Comparison of ENCODE assay signal across 25 cellular contexts in genomic region chr6:70524721-70525286, GRCh38. TPM values are rescaled to one million over a fixed set of nuclear protein-coding genes. Genes with fewer than 3 reads are reported as not detected.
DNase-seq lines count a peak whose midpoint lies in the region; ATAC-seq, FAIRE-seq and TF ChIP-seq lines count a peak whose summit lies in the region.
"Had no signal": no experiment of that assay in that cellular context is flagged by ENCODE, and none has a peak within 500 bp of the region (broad histone marks: within the 10 kb centered on the region; RNA-seq: fewer than 3 reads in every experiment).

No MANE protein-coding gene starts in this region.

- no peak overlapping the region for H4K91ac ChIP-seq in H1 (replicated peaks; ENCODE audit: insufficient read length, low read length)

- intact Hi-C loops in Calu3 (cut with micrococcal nuclease; ENCODE audit: unreplicated experiment): no loop called here

- no peak overlapping the region for H2AK5ac ChIP-seq in H1 (ENCODE audit: low read depth, low read length)

- no peaks in the 10 kb centered on the region for H3F3A ChIP-seq in MM.1S (ENCODE audit: insufficient read depth, low read length)

- H3K36me3 Mint-ChIP-seq in Calu3 (ENCODE audit: insufficient read depth, unreplicated experiment): peaks cover 62% of the 10 kb centered on the region
- peaks cover 2% of the 10 kb centered on the region for H3K36me3 Mint-ChIP-seq in activated naive CD8-positive, alpha-beta T cell treated with anti-CD3 and anti-CD28 coated beads, Interleukin-2, amount 50 U/mL, for 24 hours (ENCODE audit: low read depth)

- H2BK15ac ChIP-seq in H1 (ENCODE audit: low read length): no peak overlapping the region

- DNase-seq in Calu3 (no peak), H1 (ENCODE audit: low read depth in 1 of 2, low spot score in 2 of 2) (no peak), MM.1S (no peak)
- DNase-seq in activated naive CD8-positive, alpha-beta T cell treated with anti-CD3 and anti-CD28 coated beads, Interleukin-2, amount 50 U/mL, for 24 hours: no peak
- DNase-seq: BE2C, DMS 273 treated with DMSO at 0.1 percent for 48 hours, DMS79 treated with DMSO at 0.1 percent for 48 hours, HFFc6, KBM-7, NCI-H1092 treated with DMSO at 0.1 percent for 48 hours, NCI-H1436 treated with DMSO at 0.1 percent for 48 hours, NCI-H2029, NCI-H2227 treated with DMSO at 0.1 percent for 48 hours, NCI-H510A treated with DMSO at 0.1 percent for 48 hours, NCI-H748 treated with DMSO at 0.1 percent for 48 hours, PC-9, SIG-M5, SK-N-SH had no signal

- H4K20me1 ChIP-seq in H1 (replicated peaks in 1 of 2; ENCODE audit: control insufficient read depth in 1 of 2, insufficient read depth in 2 of 2, low read length in 2 of 2) (no peaks in the 10 kb centered on the region), MM.1S (ENCODE audit: insufficient read depth, low read length) (no peaks in the 10 kb centered on the region)

- H3K27ac ChIP-seq in H1 (ENCODE audit: low read depth, low read length) (no peak overlapping the region), liver (ENCODE audit: low read depth in 1 of 2, low read length in 2 of 2) (no peak overlapping the region), MM.1S (ENCODE audit: low read length) (no peak overlapping the region)
- H3K27ac ChIP-seq: PC-9, RWPE1 had no signal

- H3K4me2 ChIP-seq in H1 (ENCODE audit: insufficient read depth in 1 of 2, low read depth in 2 of 2, low read length in 2 of 2) (no peak overlapping the region), MM.1S (ENCODE audit: low read depth, low read length) (no peak overlapping the region)
- H3K4me2 ChIP-seq: PC-9, SK-N-SH had no signal

- BruUV-seq in Calu3 (replicated peaks; lab: Mats Ljungman, UMichigan): TSS peak; percentile 7

- POLR2A ChIA-PET in H1 (lab: Charles Lee; ENCODE audit: partially characterized antibody): interaction anchor here (0.6 kb wide), 1 partner anchor 143 kb away, joined by 3 read pairs; no protein-coding TSS in a partner anchor

- H3K23ac ChIP-seq in H1 (ENCODE audit: insufficient read length): no peak overlapping the region

- no peaks in the 10 kb centered on the region for H3K79me1 ChIP-seq in H1 (ENCODE audit: low read depth, low read length)

- H3K56ac ChIP-seq in H1 (replicated peaks; ENCODE audit: insufficient read length, low read depth, low read length): no peak overlapping the region

- H3K9me2 ChIP-seq in MM.1S (replicated peaks; ENCODE audit: insufficient read depth, low read length): no peaks in the 10 kb centered on the region
- H3K9me2 ChIP-seq: SK-N-SH had no signal

- no peaks in the 10 kb centered on the region for H3K23me2 ChIP-seq in H1 (ENCODE audit: low read depth, low read length)

- H3K4me3 ChIP-seq in H1 (ENCODE audit: extremely low read depth in 1 of 4, insufficient read depth in 2 of 4, low read depth in 3 of 4, low read length in 4 of 4) (no peak overlapping the region), liver (ENCODE audit: low read depth in 1 of 3, low read length in 3 of 3) (no peak overlapping the region), MM.1S (ENCODE audit: low read length) (no peak overlapping the region)
- H3K4me3 ChIP-seq: PC-9 had no signal

- H4K8ac ChIP-seq in H1 (ENCODE audit: extremely low read depth, insufficient read depth, low read length): no peak overlapping the region

- no peak overlapping the region for H2BK5ac ChIP-seq in H1 (ENCODE audit: low read depth, low read length)

- H3K9ac ChIP-seq in H1 (replicated peaks in 1 of 4; ENCODE audit: extremely low read depth in 1 of 4, low read depth in 3 of 4, low read length in 3 of 4) (no peak overlapping the region), liver (ENCODE audit: low read depth in 1 of 2, low read length in 2 of 2) (no peak overlapping the region), MM.1S (ENCODE audit: low read length) (no peak overlapping the region)
- H3K9ac ChIP-seq: SK-N-SH had no signal

- H3K4me3 Mint-ChIP-seq in Calu3 (ENCODE audit: low read depth, unreplicated experiment): no peak overlapping the region
- H3K4me3 Mint-ChIP-seq in activated naive CD8-positive, alpha-beta T cell treated with anti-CD3 and anti-CD28 coated beads, Interleukin-2, amount 50 U/mL, for 24 hours: no peak overlapping the region
- H3K4me3 Mint-ChIP-seq: HFFc6 had no signal

- H3K36me3 ChIP-seq in H1 (ENCODE audit: control insufficient read depth in 2 of 4, insufficient read depth in 4 of 4, low read length in 3 of 4) (peaks cover 0 to 15% (median 2%) of the 10 kb centered on the region in 4 experiments; a peak in 4 of 8 replicates), liver (ENCODE audit: control insufficient read depth in 4 of 4, insufficient read depth in 3 of 4, low read depth in 1 of 4, low read length in 3 of 4) (no peaks in the 10 kb centered on the region), MM.1S (replicated peaks; ENCODE audit: insufficient read depth, low read length) (no peaks in the 10 kb centered on the region)
- H3K36me3 ChIP-seq: BE2C had no signal

- H3K4me1 ChIP-seq in H1 (replicated peaks in 1 of 4; ENCODE audit: control insufficient read depth in 3 of 4, insufficient read depth in 4 of 4, low read length in 3 of 4): no peaks in the 10 kb centered on the region
- H3K4me1 ChIP-seq in liver (ENCODE audit: control insufficient read depth in 4 of 4, insufficient read depth in 4 of 4, low read length in 3 of 4): peaks cover 0 to 10% (median 3%) of the 10 kb centered on the region in 4 donors
- peaks cover 6% of the 10 kb centered on the region; the same call in 1 of the 2 replicates for H3K4me1 ChIP-seq in MM.1S (ENCODE audit: low read length)
- H3K4me1 ChIP-seq: BE2C had no signal

- no peak for TF ChIP-seq EP300 in Ishikawa (IDR thresholded peaks at IDR 0.05; ENCODE audit: borderline replicate concordance)
- TF ChIP-seq EP300 in H1 (IDR thresholded peaks at IDR 0.05; ENCODE audit: borderline replicate concordance in 1 of 2, low read depth in 2 of 2, low read length in 2 of 2): no peak

- no peaks in the 10 kb centered on the region for H3K4me1 Mint-ChIP-seq in Calu3 (ENCODE audit: low read depth, unreplicated experiment)
- H3K4me1 Mint-ChIP-seq in activated naive CD8-positive, alpha-beta T cell treated with anti-CD3 and anti-CD28 coated beads, Interleukin-2, amount 50 U/mL, for 24 hours: no peaks in the 10 kb centered on the region

- H2BK20ac ChIP-seq in H1 (ENCODE audit: low read length): no peak overlapping the region

- H3K27me3 ChIP-seq in H1 (replicated peaks in 1 of 4; ENCODE audit: control insufficient read depth in 3 of 4, extremely low read depth in 1 of 4, insufficient read depth in 3 of 4, low read length in 3 of 4) (no peaks in the 10 kb centered on the region), liver (ENCODE audit: control insufficient read depth in 4 of 4, insufficient read depth in 4 of 4, low read length in 3 of 4) (no peaks in the 10 kb centered on the region), MM.1S (replicated peaks; ENCODE audit: insufficient read depth, low read length) (no peaks in the 10 kb centered on the region)
- H3K27me3 ChIP-seq: BE2C had no signal

- H3K18ac ChIP-seq in H1 (ENCODE audit: extremely low read depth, low read length): no peak overlapping the region

- H3K27me3 Mint-ChIP-seq in Calu3 (ENCODE audit: unreplicated experiment): no peaks in the 10 kb centered on the region
- H3K27me3 Mint-ChIP-seq in activated naive CD8-positive, alpha-beta T cell treated with anti-CD3 and anti-CD28 coated beads, Interleukin-2, amount 50 U/mL, for 24 hours: no peaks in the 10 kb centered on the region

- ATAC-seq in GM19397 (IDR thresholded peaks at IDR 0.05; ENCODE audit: unreplicated experiment): no peak
- no peak for ATAC-seq in activated naive CD8-positive, alpha-beta T cell treated with anti-CD3 and anti-CD28 coated beads, Interleukin-2, amount 50 U/mL, for 24 hours

- no peak overlapping the region for H4K5ac ChIP-seq in H1 (ENCODE audit: insufficient read length, low read depth, low read length)

- no peak overlapping the region for H2AFZ ChIP-seq in H1 (ENCODE audit: low read length)
- H2AFZ ChIP-seq in MM.1S (ENCODE audit: low read length): no peak overlapping the region
- H2AFZ ChIP-seq: PC-9 had no signal

- no peak for TF ChIP-seq CTCF in Calu3 (IDR thresholded peaks at IDR 0.05; ENCODE audit: unreplicated experiment)
- no peak for TF ChIP-seq CTCF in H1 (IDR thresholded peaks at IDR 0.05; ENCODE audit: control extremely low read depth in 1 of 3, insufficient read depth in 1 of 3, low read depth in 1 of 3, low read length in 3 of 3)
- TF ChIP-seq CTCF in liver (IDR thresholded peaks at IDR 0.05; ENCODE audit: low read depth, low read length, missing input control): no peak
- no peak for TF ChIP-seq CTCF in MM.1S (IDR thresholded peaks at IDR 0.05; ENCODE audit: low read length)

- no peak overlapping the region for H3K27ac Mint-ChIP-seq in Calu3 (ENCODE audit: unreplicated experiment)
- no peak overlapping the region for H3K27ac Mint-ChIP-seq in activated naive CD8-positive, alpha-beta T cell treated with anti-CD3 and anti-CD28 coated beads, Interleukin-2, amount 50 U/mL, for 24 hours
- H3K27ac Mint-ChIP-seq: HFFc6 had no signal

- no peak for TF ChIP-seq POLR2A in H1 (IDR thresholded peaks at IDR 0.05; ENCODE audit: control extremely low read depth in 1 of 2, low read depth in 2 of 2, low read length in 2 of 2)

- WGBS in H1 (ENCODE audit: extremely low coverage in 1 of 2, insufficient coverage in 1 of 2, insufficient read length in 1 of 2, insufficient replicate concordance in 2 of 2, low coverage in 1 of 2, low lambda C conversion rate in 2 of 2, missing lambda C conversion rate in 1 of 2), 2 experiments: 91% methylated on average over 4 of the region's 4 CpGs; no CpG with 5 or more reads in 1 of the 2 experiments
- WGBS in liver: 40% methylated on average over 4 of the region's 4 CpGs

- no peak for TF ChIP-seq RAD21 in Ishikawa (IDR thresholded peaks at IDR 0.05; ENCODE audit: low read depth)
- TF ChIP-seq RAD21 in H1 (IDR thresholded peaks at IDR 0.05 in 1 of 2, conservative IDR thresholded peaks at IDR 0.05 in 1 of 2; ENCODE audit: low read depth in 2 of 2, low read length in 2 of 2): no peak
- TF ChIP-seq RAD21 in liver (IDR thresholded peaks at IDR 0.05): no peak

- no peaks in the 10 kb centered on the region for H3K79me2 ChIP-seq in H1 (ENCODE audit: control insufficient read depth in 1 of 2, insufficient read depth in 2 of 2, low read length in 2 of 2)
- no peaks in the 10 kb centered on the region for H3K79me2 ChIP-seq in MM.1S (ENCODE audit: low read length)

- no peaks in the 10 kb centered on the region for H3K9me3 Mint-ChIP-seq in Calu3 (ENCODE audit: low read depth, unreplicated experiment)
- H3K9me3 Mint-ChIP-seq in activated naive CD8-positive, alpha-beta T cell treated with anti-CD3 and anti-CD28 coated beads, Interleukin-2, amount 50 U/mL, for 24 hours: no peaks in the 10 kb centered on the region
- H3K9me3 Mint-ChIP-seq: HFFc6 had no signal

- no peak overlapping the region for H2BK120ac ChIP-seq in H1 (replicated peaks; ENCODE audit: low read depth, low read length)

- CTCF ChIA-PET in Calu3 (lab: Charles Lee) (no interaction called here), H1 (lab: Charles Lee; ENCODE audit: partially characterized antibody) (interaction anchor here (0.9 kb wide), 1 partner anchor 274 kb away, joined by 3 read pairs; no protein-coding TSS in a partner anchor)

- FAIRE-seq in H1 (lab: Jason Lieb, UNC): peak; percentile 55
- FAIRE-seq: A204.1, GM12891, H54 had no signal

- no peaks in the 10 kb centered on the region; a peak in 1 of 4 replicates for H3K9me3 ChIP-seq in H1 (ENCODE audit: insufficient read depth in 2 of 2, low read depth in 1 of 2, low read length in 1 of 2)
- H3K9me3 ChIP-seq in liver (ENCODE audit: control insufficient read depth in 4 of 4, low read length in 3 of 4): no peaks in the 10 kb centered on the region
- H3K9me3 ChIP-seq in MM.1S (replicated peaks; ENCODE audit: insufficient read depth, low read length): no peaks in the 10 kb centered on the region
- H3K9me3 ChIP-seq: BE2C, SK-N-SH had no signal

- no peak overlapping the region for H2BK12ac ChIP-seq in H1 (ENCODE audit: low read depth, low read length)

- no peak overlapping the region for H3K14ac ChIP-seq in H1 (ENCODE audit: insufficient read length)

- no peak overlapping the region for H3K4ac ChIP-seq in H1 (replicated peaks; ENCODE audit: insufficient read length, low read depth, low read length)

RNA-seq across cellular contexts. Expression of gene SDHAF4, which starts 41.9 kb away (rescaled TPM):
- total RNA-seq in Calu3 (2022) (13.3 and 21.0 TPM in 2 replicates), liver (1 to 10 TPM; 2.7 to 5.7 TPM)
- total RNA-seq in H1 (2021; fragmentation: NEBNext Ultra II Directional; extraction: Animal tissue kit (Norgen Biotek cat#: 25700)): 14.8 and 14.9 TPM in 2 replicates
- polyA plus RNA-seq in H1 (2011; rRNA removed) (9.8 and 10.4 TPM in 2 replicates), liver (1 to 10 TPM; 2.7 to 3.9 TPM)
- 15.8 TPM for polyA plus RNA-seq in H1 (2011; cell fraction: cytosol; rRNA removed)
- 8.6 TPM for polyA plus RNA-seq in H1 (2011; cell fraction: nucleus; rRNA removed)
- 16.1 to 23.2 TPM (median 18.4 TPM) in 4 replicates for polyA plus RNA-seq in H1 (2012, experiment 1 of 2)
- polyA plus RNA-seq in H1 (2012, experiment 2 of 2): 31.3 TPM
- 25.6 TPM for polyA plus RNA-seq in H1 (2013, experiment 1 of 2)
- polyA plus RNA-seq in H1 (2013, experiment 2 of 2): 24.3 TPM
- polyA minus RNA-seq in H1 (2011; rRNA and poly(A)+ RNA removed): 2.6 and 3.1 TPM in 2 replicates
- 7.7 TPM for polyA minus RNA-seq in H1 (2011; cell fraction: cytosol; rRNA and poly(A)+ RNA removed)
- 11.9 TPM for polyA minus RNA-seq in H1 (2011; cell fraction: nucleus; rRNA and poly(A)+ RNA removed)
